ENCODE assay signal across 28 cellular contexts in the genomic region with DNA sequence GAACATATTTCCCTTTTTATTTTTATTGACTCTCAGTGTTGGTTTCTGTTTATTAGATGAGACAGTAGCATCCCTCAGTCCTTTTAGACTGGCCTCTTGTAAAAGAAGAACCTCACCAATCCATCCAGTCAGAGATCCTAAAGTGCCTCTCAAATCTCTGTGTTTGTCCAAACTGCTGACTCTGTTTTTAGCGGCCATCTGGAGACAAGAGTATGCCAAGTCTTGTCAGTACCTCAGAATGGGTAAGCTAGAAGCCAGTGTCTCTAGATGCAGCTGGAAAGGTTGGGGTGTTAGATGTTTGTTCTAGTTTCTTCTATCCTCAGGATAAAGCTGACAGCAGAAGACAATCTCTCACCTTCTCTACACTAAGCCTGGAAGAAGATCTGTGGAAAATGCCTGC.
"Had no signal": no experiment of that assay in that cellular context is flagged by ENCODE, and none has a peak within 500 bp of the region (broad histone marks: within the 10 kb centered on the region; RNA-seq: fewer than 3 reads in every experiment).

No MANE protein-coding gene starts in this region.

- H3K36me3 ChIP-seq: left ventricle myocardium inferior, neural progenitor cell, neutrophil, ovary, right atrium auricular region, stomach, thyroid gland, transverse colon, upper lobe of left lung, vagina had no signal

- H3K4me1 ChIP-seq: left ventricle myocardium inferior, right atrium auricular region, stomach, testis, thyroid gland, transverse colon, upper lobe of left lung, vagina had no signal

- H3K4me3 ChIP-seq: left ventricle myocardium inferior, lung, neural progenitor cell, ovary, right atrium auricular region, skin epidermis, stomach, testis, thyroid gland, transverse colon, upper lobe of left lung, vagina had no signal

- ATAC-seq: natural killer cell; sciatic nerve; stimulated activated naive B cell treated with anti-CD40 and anti-IgM and Interleukin-4, amounts not matched to agents 10 μg/mL and 1 μg/mL and 100 μg/mL, for 72 hours; stimulated activated naive CD8-positive, alpha-beta T cell treated with anti-CD3 and anti-CD28 coated beads, Interleukin-15, Interleukin-2, amounts not matched to agents 100 U/mL and 50 U/mL, for 24 hours had no signal

- H3K9me3 ChIP-seq: neutrophil, ovary, right atrium auricular region, testis, thyroid gland, transverse colon, upper lobe of left lung, vagina had no signal

- DNase-seq: hypothalamus; immature natural killer cell; islet precursor cell; left ventricle myocardium inferior; mesendoderm; naive B cell; natural killer cell; nephron progenitor cell; occipital lobe; ovary; stimulated activated CD4-positive, alpha-beta T cell treated with anti-CD3 and anti-CD28 coated beads, Interleukin-12 subunit alpha, Interleukin-12 subunit beta, amount 100 ng/mL, for 4 hours; stimulated activated CD4-positive, alpha-beta T cell treated with anti-CD3 and anti-CD28 coated beads, Interleukin-15, amount 100 ng/mL, for 24 hours; stimulated activated CD4-positive, alpha-beta T cell treated with anti-CD3 and anti-CD28 coated beads, Interleukin-2, amount 100 ng/mL, for 24 hours; stimulated activated CD4-positive, alpha-beta T cell treated with anti-CD3 and anti-CD28 coated beads, Interleukin-4, amount 100 ng/mL, for 1 hour; stimulated activated naive B cell treated with anti-CD40 and anti-IgM and Interleukin-4, amounts not matched to agents 10 μg/mL and 1 μg/mL and 100 μg/mL, for 72 hours; stimulated activated naive CD8-positive, alpha-beta T cell treated with anti-CD3 and anti-CD28 coated beads, Interleukin-15, Interleukin-2, amounts not matched to agents 100 U/mL and 50 U/mL, for 24 hours; stomach; testis; thyroid gland; transverse colon; upper lobe of left lung had no signal

- H3K27ac ChIP-seq: left ventricle myocardium inferior, neural progenitor cell, neutrophil, ovary, right atrium auricular region, skin epidermis, stomach, testis, thyroid gland, transverse colon, upper lobe of left lung, vagina had no signal

- H3K27me3 ChIP-seq: neural progenitor cell, neutrophil, ovary, right atrium auricular region, stomach, testis, thyroid gland, transverse colon, upper lobe of left lung, vagina had no signal
